8 cellular contexts compared by ENCODE assay signal in genomic region chr12:49703647-49704137, GRCh38. TPM values are rescaled to one million over a fixed set of nuclear protein-coding genes. Genes with fewer than 3 reads are reported as not detected.
A peak's percentile ranks its signal among the peaks of the same experiment; 100 is the strongest.
DNase-seq lines count a peak whose midpoint lies in the region; ATAC-seq and TF ChIP-seq lines count a peak whose summit lies in the region.

No MANE protein-coding gene starts in this region.

- CTCF ChIA-PET in CD4-positive, alpha-beta memory T cell (lab: Charles Lee; ENCODE audit: partially characterized antibody), result interaction anchor here (0.7 to 18.0 kb wide), 11 partner anchors 8 to 140 kb away, joined by 3 to 543 read pairs (median 4); partner anchors contain the start of genes BCDIN3D, PRPF40B and TMBIM6
- CTCF ChIA-PET in OCI-LY7 (lab: Charles Lee; ENCODE audit: unreplicated experiment), result interaction anchor here (0.8 to 2.6 kb wide), 7 partner anchors 9 to 41 kb away, joined by 3 to 11 read pairs (median 3); partner anchors contain the start of gene TMBIM6

- H3K79me2 ChIP-seq in OCI-LY7 (ENCODE audit: insufficient read depth, low read depth, low read length), result peaks cover 62% of the 10 kb centered on the region

- no peaks in the 10 kb centered on the region for H3K9me3 ChIP-seq in CD4-positive, alpha-beta memory T cell (ENCODE audit: control insufficient read depth in 1 of 2, low read length in 2 of 2)
- H3K9me3 ChIP-seq in OCI-LY7 (ENCODE audit: low read length) (no peaks in the 10 kb centered on the region), skeletal muscle satellite cell (replicated peaks; ENCODE audit: low read length) (no peaks in the 10 kb centered on the region), HAP-1 (no peaks in the 10 kb centered on the region)

- H3K27ac Mint-ChIP-seq in CD4-positive, alpha-beta memory T cell, result peak overlapping the region; percentile 27 to 84 (median 78)

- H3K4me3 Mint-ChIP-seq in CD4-positive, alpha-beta memory T cell, result peak overlapping the region in 4 of 8 donors; percentile 34 to 76 (median 45)

- H3K4me1 ChIP-seq in CD4-positive, alpha-beta memory T cell (ENCODE audit: insufficient read depth, low read length), result peaks cover 53% of the 10 kb centered on the region
- H3K4me1 ChIP-seq in OCI-LY7 (ENCODE audit: insufficient read depth, low read length, poor library complexity, severe bottlenecking) (peaks cover 76% of the 10 kb centered on the region), skeletal muscle satellite cell (ENCODE audit: control insufficient read depth, insufficient read depth, low read length) (peaks cover 53% of the 10 kb centered on the region), HAP-1 (peaks cover 12% of the 10 kb centered on the region)

- intact Hi-C loops in CD4-positive, alpha-beta memory T cell (cut with micrococcal nuclease), result no loop called here
- intact Hi-C loops in OCI-LY7 (cut with micrococcal nuclease; ENCODE audit: unreplicated experiment), result no loop called here

- H3K4me3 ChIP-seq in CD4-positive, alpha-beta memory T cell (ENCODE audit: low read length in 2 of 2), result no peak overlapping the region
- H3K4me3 ChIP-seq in OCI-LY7 (ENCODE audit: low read depth, low read length, poor library complexity, severe bottlenecking) (no peak overlapping the region), skeletal muscle satellite cell (ENCODE audit: low read length) (peak overlapping the region; percentile 15), HAP-1 (no peak overlapping the region)

- peaks cover 0 to 3% of the 10 kb centered on the region in 2 donors for H3K36me3 Mint-ChIP-seq in CD4-positive, alpha-beta memory T cell

- peak in 2 of 5 donors; percentile 17 to 64 for DNase-seq in CD4-positive, alpha-beta memory T cell
- DNase-seq in OCI-LY7 (ENCODE audit: low spot score), result peak; percentile 36
- peak; percentile 74 for DNase-seq in amniotic epithelial cell (ENCODE audit: low read depth)
- DNase-seq in NCI-H526 (lab: John Stamatoyannopoulos, UW), result no peak
- DNase-seq in HAP-1 (ENCODE audit: low spot score in 2 of 2), result no peak

- no peaks in the 10 kb centered on the region for H3K9me2 ChIP-seq in OCI-LY7 (ENCODE audit: insufficient read depth, low read length)

- H3K27ac ChIP-seq in CD4-positive, alpha-beta memory T cell (ENCODE audit: low read depth, low read length), result no peak overlapping the region
- peak overlapping the region; percentile 23 for H3K27ac ChIP-seq in OCI-LY7 (ENCODE audit: low read depth, low read length, poor library complexity, severe bottlenecking)

- H3K27me3 Mint-ChIP-seq in CD4-positive, alpha-beta memory T cell, result peaks cover 0 to 1% of the 10 kb centered on the region in 2 donors

- H3K4me1 Mint-ChIP-seq in CD4-positive, alpha-beta memory T cell, result peaks cover 42 to 75% (median 56%) of the 10 kb centered on the region in 4 donors

- no peaks in the 10 kb centered on the region for H3K27me3 ChIP-seq in CD4-positive, alpha-beta memory T cell (ENCODE audit: insufficient read depth, low read length)
- H3K27me3 ChIP-seq in skeletal muscle satellite cell (ENCODE audit: control insufficient read depth, insufficient read depth, low read length), result peaks cover 3% of the 10 kb centered on the region
- peaks cover 5% of the 10 kb centered on the region for H3K27me3 ChIP-seq in HAP-1 (ENCODE audit: low read depth)

- ATAC-seq in HG02884 (IDR thresholded peaks at IDR 0.05; ENCODE audit: unreplicated experiment) (no peak), HG03139 (IDR thresholded peaks at IDR 0.05; ENCODE audit: unreplicated experiment) (no peak)

- POLR2A ChIA-PET in CD4-positive, alpha-beta memory T cell (lab: Charles Lee; ENCODE audit: partially characterized antibody), result interaction anchor here (0.8 to 11.8 kb wide), 9 partner anchors 13 to 62 kb away, joined by 3 to 98 read pairs (median 6); partner anchors contain the start of gene TMBIM6
- POLR2A ChIA-PET in OCI-LY7 (lab: Charles Lee), result interaction anchor here (0.7 to 3.4 kb wide), 18 partner anchors 11 to 337 kb away, joined by 3 to 18 read pairs (median 6); partner anchors contain the start of gene SPATS2

- H3K4me2 ChIP-seq in OCI-LY7 (ENCODE audit: low read length), result peak overlapping the region; percentile 51
- peak overlapping the region; percentile 57 for H3K4me2 ChIP-seq in skeletal muscle satellite cell (ENCODE audit: low read length)

- no TSS peak for BruUV-seq in OCI-LY7 (replicated peaks; lab: Mats Ljungman, UMichigan)

- H2AFZ ChIP-seq in OCI-LY7 (ENCODE audit: low read length), result no peak overlapping the region

- H3K9me3 Mint-ChIP-seq in CD4-positive, alpha-beta memory T cell, result peaks cover 0 to 3% (median 0%) of the 10 kb centered on the region in 8 donors

- H3K36me3 ChIP-seq in CD4-positive, alpha-beta memory T cell (ENCODE audit: insufficient read depth, low read length), result no peaks in the 10 kb centered on the region
- no peaks in the 10 kb centered on the region for H3K36me3 ChIP-seq in OCI-LY7 (ENCODE audit: insufficient read depth, low read length)
- H3K36me3 ChIP-seq in skeletal muscle satellite cell (ENCODE audit: insufficient read depth, low read length), result no peaks in the 10 kb centered on the region
- no peaks in the 10 kb centered on the region for H3K36me3 ChIP-seq in HAP-1 (replicated peaks)

- peaks cover 10% of the 10 kb centered on the region; the same call in 1 of the 2 replicates for H4K20me1 ChIP-seq in OCI-LY7 (ENCODE audit: insufficient read depth, low read length)

- peak overlapping the region; percentile 36 for H3K9ac ChIP-seq in skeletal muscle satellite cell (ENCODE audit: low read depth, low read length)

- no peak for TF ChIP-seq CTCF in OCI-LY7 (conservative IDR thresholded peaks at IDR 0.05; ENCODE audit: low read length)

- in situ Hi-C loops in HAP-1 (cut with MboI; ENCODE audit: low sequenced_read_pairs), result no loop called here

RNA-seq across cellular contexts. Expression of gene FMNL3, which starts 3.5 kb away (rescaled TPM):
- 10 to 100 TPM; 27.9 to 28.1 TPM for total RNA-seq in CD4-positive, alpha-beta memory T cell
- 1 to 10 TPM; 3.9 to 6.1 TPM for polyA plus RNA-seq in CD4-positive, alpha-beta memory T cell
- total RNA-seq in OCI-LY7 (2014; rRNA removed; shearing (Covaris generic)), result 28.7 and 29.6 TPM in 2 replicates
- total RNA-seq in OCI-LY7 (2022), result 13.8 and 15.6 TPM in 2 replicates
- 33.5 and 34.5 TPM in 2 replicates for total RNA-seq in skeletal muscle satellite cell (2012; rRNA removed)

RNA-seq across cellular contexts. Expression of gene TMBIM6, which starts 37.7 kb away (rescaled TPM):
- 100 to 1,000 TPM; 421 to 431 TPM for total RNA-seq in CD4-positive, alpha-beta memory T cell
- polyA plus RNA-seq in CD4-positive, alpha-beta memory T cell, result 1,000 to 10,000 TPM in 1 of 2 donors, 100 to 1,000 TPM in 1; 878 to 2,112 TPM
- total RNA-seq in OCI-LY7 (2014; rRNA removed; shearing (Covaris generic)), result 116 and 120 TPM in 2 replicates
- total RNA-seq in OCI-LY7 (2022), result 170 and 172 TPM in 2 replicates
- 295 and 312 TPM in 2 replicates for total RNA-seq in skeletal muscle satellite cell (2012; rRNA removed)

Comparison
In these comparisons a context has a peak if more than half of its experiments do, and no peak if none do; other contexts are left out.
1. DNase-seq: peak in OCI-LY7 (single experiment) and amniotic epithelial cell (single experiment); none in NCI-H526 (0 of 2) and HAP-1 (0 of 2).